ENCODE assay signal across 9 cellular contexts in the genomic region with DNA sequence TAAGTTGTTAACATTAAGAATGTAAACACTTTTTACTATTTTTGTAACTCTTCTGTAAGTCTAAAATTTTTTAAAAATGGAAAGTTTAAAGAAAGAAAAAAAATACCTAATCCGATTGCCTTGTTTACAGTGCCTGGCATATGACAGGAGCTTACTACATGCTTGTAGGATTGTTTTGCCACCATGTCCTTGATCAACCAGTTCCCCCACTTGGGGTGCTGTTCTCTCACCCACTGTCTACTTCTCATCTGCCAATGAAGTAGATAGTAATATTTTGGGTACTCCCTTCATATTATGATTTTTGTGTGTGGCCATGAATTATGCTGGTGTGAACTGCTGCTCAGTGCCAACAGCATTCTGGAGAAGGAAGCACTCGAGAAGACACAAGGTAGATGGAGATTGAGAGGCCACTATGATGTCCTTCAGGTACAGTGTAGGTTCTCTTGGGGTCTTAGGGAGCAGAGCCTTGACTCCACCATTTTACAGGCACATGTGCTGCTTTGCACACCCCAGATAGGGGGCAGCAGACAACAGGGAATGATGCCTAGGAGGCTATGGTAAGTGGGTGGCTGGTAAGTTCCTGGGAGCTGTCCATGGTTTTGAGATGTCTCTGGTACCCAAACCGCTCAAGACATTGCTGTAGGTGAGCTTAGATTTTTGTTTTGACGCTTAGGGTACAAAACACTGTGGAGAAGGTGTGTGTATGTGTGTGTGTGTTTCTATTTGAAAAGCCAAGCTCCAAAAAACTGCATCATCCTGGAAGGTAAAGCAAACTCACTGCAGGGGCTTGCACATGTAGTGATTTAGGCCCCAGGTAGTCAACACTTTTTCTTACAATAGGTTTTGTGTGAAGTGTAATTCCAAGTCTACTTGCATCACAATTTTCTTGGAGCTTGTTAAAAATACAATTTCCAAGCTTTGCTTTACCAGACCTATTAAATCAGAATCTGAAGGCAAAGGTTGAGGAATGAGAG.
DNase-seq lines count a peak whose midpoint lies in the region; ATAC-seq and TF ChIP-seq lines count a peak whose summit lies in the region.
"Had no signal": no experiment of that assay in that cellular context is flagged by ENCODE, and none has a peak within 500 bp of the region (broad histone marks: within the 10 kb centered on the region; RNA-seq: fewer than 3 reads in every experiment).

No MANE protein-coding gene starts in this region.

- CTCF ChIA-PET in WTC11 (lab: Charles Lee), result interaction anchor here (0.5 to 1.6 kb wide), 46 partner anchors 10 to 817 kb away, joined by 3 to 34 read pairs (median 4); no protein-coding TSS in a partner anchor

- no peak overlapping the region for H3K27ac Mint-ChIP-seq in WTC11
- H3K27ac Mint-ChIP-seq: stimulated activated naive CD8-positive, alpha-beta T cell treated with anti-CD3 and anti-CD28 coated beads, Interleukin-15, Interleukin-2, amounts not matched to agents 100 ng/mL and 50 ng/mL, for 24 hours had no signal

- no peak overlapping the region for H3K4me3 Mint-ChIP-seq in WTC11
- H3K4me3 Mint-ChIP-seq: stimulated activated naive CD8-positive, alpha-beta T cell treated with anti-CD3 and anti-CD28 coated beads, Interleukin-15, Interleukin-2, amounts not matched to agents 100 ng/mL and 50 ng/mL, for 24 hours had no signal

- H3K9me3 Mint-ChIP-seq in WTC11, result peaks cover 18% of the 10 kb centered on the region

- H3K27me3 ChIP-seq in kidney epithelial cell (ENCODE audit: control insufficient read depth, insufficient read depth, low read length), result no peaks in the 10 kb centered on the region

- TF ChIP-seq CTCF in GM12875 (IDR thresholded peaks at IDR 0.05; ENCODE audit: borderline replicate concordance, insufficient read depth, low read depth, low read length) (peak; percentile 81), WTC11 (IDR thresholded peaks at IDR 0.05) (peak; percentile 83), kidney epithelial cell (IDR thresholded peaks at IDR 0.05; ENCODE audit: insufficient read depth, low read length, poor library complexity, severe bottlenecking) (peak; percentile 85)

- no peak overlapping the region for H3K4me3 ChIP-seq in GM12875 (ENCODE audit: low read depth, low read length)
- no peak overlapping the region for H3K4me3 ChIP-seq in kidney epithelial cell (ENCODE audit: low read depth, low read length)

- peak; percentile 48 to 75 for DNase-seq in AML-193 (lab: John Stamatoyannopoulos, UW)
- DNase-seq in NCI-H1930 (lab: John Stamatoyannopoulos, UW), result peak; percentile 61
- peak; percentile 80 for DNase-seq in WTC11 (ENCODE audit: low spot score)
- DNase-seq in kidney epithelial cell (ENCODE audit: low read depth), result peak; percentile 31
- no peak for DNase-seq in activated effector memory CD4-positive, alpha-beta T cell treated with anti-CD3 and anti-CD28 coated beads, Interleukin-2, amount 50 U/mL, for 16 hours
- DNase-seq in HCEC 1CT, result no peak

- H3K27me3 Mint-ChIP-seq in WTC11 (ENCODE audit: low read depth), result no peaks in the 10 kb centered on the region
- H3K27me3 Mint-ChIP-seq: stimulated activated naive CD8-positive, alpha-beta T cell treated with anti-CD3 and anti-CD28 coated beads, Interleukin-15, Interleukin-2, amounts not matched to agents 100 ng/mL and 50 ng/mL, for 24 hours had no signal

- no peaks in the 10 kb centered on the region for H3K36me3 Mint-ChIP-seq in WTC11

- H3K4me1 Mint-ChIP-seq in WTC11, result peaks cover 9% of the 10 kb centered on the region

- POLR2A ChIA-PET in WTC11 (lab: Charles Lee), result interaction anchor here (0.6 to 1.0 kb wide), 2 partner anchors 598 to 610 kb away, joined by 3 read pairs; no protein-coding TSS in a partner anchor

- ATAC-seq in WTC11, result peak; percentile 99
- no peak for ATAC-seq in GM18517 (IDR thresholded peaks at IDR 0.05; ENCODE audit: unreplicated experiment)

- no peaks in the 10 kb centered on the region for H3K36me3 ChIP-seq in kidney epithelial cell (ENCODE audit: control insufficient read depth, insufficient read depth, low read length)

TF ChIP-seq in WTC11, 78 proteins besides CTCF, POLR2A, EP300 and RAD21 (continues in another document):
- no peak for TF ChIP-seq ZNF121 (CRISPR knock-in tag; IDR thresholded peaks at IDR 0.05)
- TF ChIP-seq FOXJ3 (CRISPR knock-in tag; IDR thresholded peaks at IDR 0.05; ENCODE audit: borderline replicate concordance), result no peak
- TF ChIP-seq, protein P1, sequence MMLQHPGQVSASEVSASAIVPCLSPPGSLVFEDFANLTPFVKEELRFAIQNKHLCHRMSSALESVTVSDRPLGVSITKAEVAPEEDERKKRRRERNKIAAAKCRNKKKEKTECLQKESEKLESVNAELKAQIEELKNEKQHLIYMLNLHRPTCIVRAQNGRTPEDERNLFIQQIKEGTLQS (CRISPR knock-in tag; conservative IDR thresholded peaks at IDR 0.05), result no peak
- TF ChIP-seq GABPB1 (CRISPR knock-in tag; IDR thresholded peaks at IDR 0.05), result no peak
- TF ChIP-seq, protein P2, sequence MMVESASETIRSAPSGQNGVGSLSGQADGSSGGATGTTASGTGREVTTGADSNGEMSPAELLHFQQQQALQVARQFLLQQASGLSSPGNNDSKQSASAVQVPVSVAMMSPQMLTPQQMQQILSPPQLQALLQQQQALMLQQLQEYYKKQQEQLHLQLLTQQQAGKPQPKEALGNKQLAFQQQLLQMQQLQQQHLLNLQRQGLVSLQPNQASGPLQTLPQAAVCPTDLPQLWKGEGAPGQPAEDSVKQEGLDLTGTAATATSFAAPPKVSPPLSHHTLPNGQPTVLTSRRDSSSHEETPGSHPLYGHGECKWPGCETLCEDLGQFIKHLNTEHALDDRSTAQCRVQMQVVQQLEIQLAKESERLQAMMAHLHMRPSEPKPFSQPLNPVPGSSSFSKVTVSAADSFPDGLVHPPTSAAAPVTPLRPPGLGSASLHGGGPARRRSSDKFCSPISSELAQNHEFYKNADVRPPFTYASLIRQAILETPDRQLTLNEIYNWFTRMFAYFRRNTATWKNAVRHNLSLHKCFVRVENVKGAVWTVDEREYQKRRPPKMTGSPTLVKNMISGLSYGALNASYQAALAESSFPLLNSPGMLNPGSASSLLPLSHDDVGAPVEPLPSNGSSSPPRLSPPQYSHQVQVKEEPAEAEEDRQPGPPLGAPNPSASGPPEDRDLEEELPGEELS (CRISPR knock-in tag; IDR thresholded peaks at IDR 0.05), result peak; percentile 88; the same call in 1 of the 2 replicates
- TF ChIP-seq, protein P3, sequence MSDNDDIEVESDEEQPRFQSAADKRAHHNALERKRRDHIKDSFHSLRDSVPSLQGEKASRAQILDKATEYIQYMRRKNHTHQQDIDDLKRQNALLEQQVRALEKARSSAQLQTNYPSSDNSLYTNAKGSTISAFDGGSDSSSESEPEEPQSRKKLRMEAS (CRISPR knock-in tag; IDR thresholded peaks at IDR 0.05), result peak; percentile 37; the same call in 1 of the 2 replicates
- TF ChIP-seq FOXK1 (CRISPR knock-in tag; IDR thresholded peaks at IDR 0.05), result peak; percentile 69; the same call in 1 of the 2 replicates
- TF ChIP-seq TEAD1 (CRISPR knock-in tag; IDR thresholded peaks at IDR 0.05), result peak; percentile 77; the same call in 1 of the 2 replicates
- TF ChIP-seq CREB1 (CRISPR knock-in tag; IDR thresholded peaks at IDR 0.05), result no peak
- no peak for TF ChIP-seq CBFB (CRISPR knock-in tag; IDR thresholded peaks at IDR 0.05; ENCODE audit: low read depth)
- TF ChIP-seq ZNF396 (CRISPR knock-in tag; IDR thresholded peaks at IDR 0.05; ENCODE audit: borderline replicate concordance), result peak; percentile 82; the same call in 1 of the 2 replicates
- TF ChIP-seq ZNF317 (CRISPR knock-in tag; IDR thresholded peaks at IDR 0.05; ENCODE audit: borderline replicate concordance, low read depth), result no peak
- TF ChIP-seq, protein P4, sequence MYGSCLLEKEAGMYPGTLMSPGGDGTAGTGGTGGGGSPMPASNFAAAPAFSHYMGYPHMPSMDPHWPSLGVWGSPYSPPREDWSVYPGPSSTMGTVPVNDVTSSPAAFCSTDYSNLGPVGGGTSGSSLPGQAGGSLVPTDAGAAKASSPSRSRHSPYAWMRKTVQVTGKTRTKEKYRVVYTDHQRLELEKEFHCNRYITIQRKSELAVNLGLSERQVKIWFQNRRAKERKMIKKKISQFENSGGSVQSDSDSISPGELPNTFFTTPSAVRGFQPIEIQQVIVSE (CRISPR knock-in tag; IDR thresholded peaks at IDR 0.05; ENCODE audit: borderline replicate concordance), result no peak
- TF ChIP-seq SMAD3 (CRISPR knock-in tag; IDR thresholded peaks at IDR 0.05; ENCODE audit: borderline replicate concordance), result peak; percentile 95
- no peak; the same call in 1 of the 2 replicates for TF ChIP-seq JUN (CRISPR knock-in tag; IDR thresholded peaks at IDR 0.05)
- TF ChIP-seq, protein P5, sequence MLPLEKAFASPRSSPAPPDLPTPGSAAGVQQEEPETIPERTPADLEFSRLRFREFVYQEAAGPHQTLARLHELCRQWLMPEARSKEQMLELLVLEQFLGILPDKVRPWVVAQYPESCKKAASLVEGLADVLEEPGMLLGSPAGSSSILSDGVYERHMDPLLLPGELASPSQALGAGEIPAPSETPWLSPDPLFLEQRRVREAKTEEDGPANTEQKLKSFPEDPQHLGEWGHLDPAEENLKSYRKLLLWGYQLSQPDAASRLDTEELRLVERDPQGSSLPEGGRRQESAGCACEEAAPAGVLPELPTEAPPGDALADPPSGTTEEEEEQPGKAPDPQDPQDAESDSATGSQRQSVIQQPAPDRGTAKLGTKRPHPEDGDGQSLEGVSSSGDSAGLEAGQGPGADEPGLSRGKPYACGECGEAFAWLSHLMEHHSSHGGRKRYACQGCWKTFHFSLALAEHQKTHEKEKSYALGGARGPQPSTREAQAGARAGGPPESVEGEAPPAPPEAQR (CRISPR knock-in tag; IDR thresholded peaks at IDR 0.05), result 0 out of 2 replicates have a peak, but pooled peaks have one; percentile 42
- TF ChIP-seq OVOL2 (CRISPR knock-in tag; IDR thresholded peaks at IDR 0.05; ENCODE audit: borderline replicate concordance), result no peak

Comparison
In these comparisons a context has a peak if more than half of its experiments do, and no peak if none do; other contexts are left out.
1. DNase-seq: peak in AML-193 (2 of 2), NCI-H1930 (2 of 2), WTC11 (single experiment) and kidney epithelial cell (single experiment); none in activated effector memory CD4-positive, alpha-beta T cell treated with anti-CD3 and anti-CD28 coated beads, Interleukin-2, amount 50 U/mL, for 16 hours (single experiment) and HCEC 1CT (single experiment).
2. Peak in every context shown above with its lines, with median percentiles within 50 percentile points of each other: CTCF ChIP-seq.